Comparison of ENCODE assay signal across 27 cellular contexts in genomic region chr16:84957792-84958191, GRCh38.
"Had no signal": no experiment of that assay in that cellular context is flagged by ENCODE, and none has a peak within 500 bp of the region (broad histone marks: within the 10 kb centered on the region; RNA-seq: fewer than 3 reads in every experiment).

No MANE protein-coding gene starts in this region.

- H3K36me3 ChIP-seq: Peyer's patch had no signal

- H3K27ac Mint-ChIP-seq: activated CD4-positive, alpha-beta memory T cell treated with anti-CD3 and anti-CD28 coated beads, Interleukin-2, amount 10 ng/mL, durations not matched to agents 7 days and 5 days; activated CD4-positive, alpha-beta T cell treated with anti-CD3 and anti-CD28 coated beads for 36 hours; activated naive CD4-positive, alpha-beta T cell treated with anti-CD3 and anti-CD28 coated beads for 36 hours; activated naive CD8-positive, alpha-beta T cell; activated T-helper 17 cell treated with anti-CD3 and anti-CD28 coated beads, Interleukin-2, amount 50 U/mL, for 72 hours had no signal

- H3K27ac ChIP-seq: Peyer's patch, RWPE1, VCaP had no signal

- H3K27me3 ChIP-seq: Peyer's patch had no signal

- H3K36me3 Mint-ChIP-seq: activated naive CD8-positive, alpha-beta T cell; brain had no signal

- H3K4me3 ChIP-seq: Peyer's patch had no signal

- FAIRE-seq: astrocyte, colon had no signal

- H3K27me3 Mint-ChIP-seq: activated CD4-positive, alpha-beta T cell treated with anti-CD3 and anti-CD28 coated beads for 36 hours; activated naive CD8-positive, alpha-beta T cell; activated T-helper 17 cell treated with anti-CD3 and anti-CD28 coated beads, Interleukin-2, amount 50 U/mL, for 72 hours had no signal

- H3K9me3 Mint-ChIP-seq: activated CD4-positive, alpha-beta memory T cell treated with anti-CD3 and anti-CD28 coated beads, Interleukin-2, amount 10 ng/mL, durations not matched to agents 7 days and 5 days; activated naive CD4-positive, alpha-beta T cell treated with anti-CD3 and anti-CD28 coated beads for 36 hours; activated T-helper 17 cell treated with anti-CD3 and anti-CD28 coated beads, Interleukin-2, amount 50 U/mL, for 72 hours; brain; central memory CD8-positive, alpha-beta T cell had no signal

- DNase-seq: activated CD4-positive, alpha-beta memory T cell treated with anti-CD3 and anti-CD28 coated beads, Interleukin-2, amount 10 ng/mL, durations not matched to agents 7 days and 5 days; activated CD4-positive, alpha-beta T cell treated with anti-CD3 and anti-CD28 coated beads for 36 hours; activated CD4-positive, alpha-beta T cell treated with anti-CD3 and anti-CD28 coated beads, Interleukin-2, amount 50 U/mL, for 1 hour; activated gamma-delta T cell; activated naive CD4-positive, alpha-beta T cell treated with anti-CD3 and anti-CD28 coated beads for 36 hours; activated T-cell treated with anti-CD3 and anti-CD28 coated beads for 4 hours; activated T-cell treated with anti-CD3 and anti-CD28 coated beads, Interleukin-2, amount 50 U/mL, for 48 hours; amygdala; MM.1S; NCI-H1105; NCI-H1436; NCI-H1694 treated with DMSO at 0.1 percent for 48 hours; NCI-H2029 treated with DMSO at 0.1 percent for 48 hours; NCI-H345; NCI-H510A; NCI-H526 treated with DMSO at 0.1 percent for 48 hours; Peyer's patch; SHP77 treated with DMSO at 0.1 percent for 48 hours; T-helper 1 cell had no signal

- H3K9me3 ChIP-seq: Peyer's patch had no signal

- ATAC-seq: activated CD4-positive, alpha-beta T cell treated with anti-CD3 and anti-CD28 coated beads for 36 hours; activated T-helper 17 cell treated with anti-CD3 and anti-CD28 coated beads, Interleukin-2, amount 50 U/mL, for 72 hours had no signal

- H3K4me3 Mint-ChIP-seq: activated CD4-positive, alpha-beta memory T cell treated with anti-CD3 and anti-CD28 coated beads, Interleukin-2, amount 10 ng/mL, durations not matched to agents 7 days and 5 days; activated CD4-positive, alpha-beta T cell treated with anti-CD3 and anti-CD28 coated beads for 36 hours; activated naive CD4-positive, alpha-beta T cell treated with anti-CD3 and anti-CD28 coated beads for 36 hours; activated naive CD8-positive, alpha-beta T cell; activated T-helper 17 cell treated with anti-CD3 and anti-CD28 coated beads, Interleukin-2, amount 50 U/mL, for 72 hours; brain; central memory CD8-positive, alpha-beta T cell had no signal

- H3K4me1 Mint-ChIP-seq: activated CD4-positive, alpha-beta memory T cell treated with anti-CD3 and anti-CD28 coated beads, Interleukin-2, amount 10 ng/mL, durations not matched to agents 7 days and 5 days; activated CD4-positive, alpha-beta T cell treated with anti-CD3 and anti-CD28 coated beads for 36 hours; activated T-helper 17 cell treated with anti-CD3 and anti-CD28 coated beads, Interleukin-2, amount 50 U/mL, for 72 hours; central memory CD8-positive, alpha-beta T cell had no signal
